ENCODE assay signal across 23 cellular contexts in genomic region chr1:8569242-8569641, GRCh38.
DNase-seq lines count a peak whose midpoint lies in the region; ATAC-seq, FAIRE-seq and TF ChIP-seq lines count a peak whose summit lies in the region.
"Had no signal": no experiment of that assay in that cellular context is flagged by ENCODE, and none has a peak within 500 bp of the region (broad histone marks: within the 10 kb centered on the region; RNA-seq: fewer than 3 reads in every experiment).

No MANE protein-coding gene starts in this region.

- no peak for FAIRE-seq in D721Med (lab: Jason Lieb, UNC)
- FAIRE-seq: A204.1, GM12891, H1 had no signal

- H3K27ac Mint-ChIP-seq in natural killer cell: peak overlapping the region; percentile 58 to 79
- H3K27ac Mint-ChIP-seq in natural killer cell treated with Interleukin-12 subunit alpha and Interleukin-12 subunit beta and Interleukin-15 and Interleukin-18, amount 100 ng/mL, for 72 hours: peak overlapping the region in 1 of 2 donors; percentile 73
- H3K27ac Mint-ChIP-seq in progenitor cell of endocrine pancreas: peak overlapping the region; percentile 56
- H3K27ac Mint-ChIP-seq: CD4-positive, alpha-beta T cell; CD8-positive, alpha-beta memory T cell had no signal

- H3K4me1 Mint-ChIP-seq in natural killer cell (peaks cover 16 to 22% of the 10 kb centered on the region in 2 donors), progenitor cell of endocrine pancreas (ENCODE audit: low read depth) (peaks cover 60% of the 10 kb centered on the region)
- peaks cover 0 to 19% of the 10 kb centered on the region in 2 donors for H3K4me1 Mint-ChIP-seq in natural killer cell treated with Interleukin-12 subunit alpha and Interleukin-12 subunit beta and Interleukin-15 and Interleukin-18, amount 100 ng/mL, for 72 hours (ENCODE audit: low read depth in 2 of 2)

- peak overlapping the region; percentile 12 for H3K4ac ChIP-seq in mesendoderm (ENCODE audit: low read depth, low read length)

- H3K36me3 Mint-ChIP-seq in natural killer cell: no peaks in the 10 kb centered on the region
- no peaks in the 10 kb centered on the region for H3K36me3 Mint-ChIP-seq in natural killer cell treated with Interleukin-12 subunit alpha and Interleukin-12 subunit beta and Interleukin-15 and Interleukin-18, amount 100 ng/mL, for 72 hours
- peaks cover 7% of the 10 kb centered on the region for H3K36me3 Mint-ChIP-seq in progenitor cell of endocrine pancreas (ENCODE audit: insufficient read depth)

- no peak for TF ChIP-seq CTCF in natural killer cell (IDR thresholded peaks at IDR 0.05)
- TF ChIP-seq CTCF in progenitor cell of endocrine pancreas (IDR thresholded peaks at IDR 0.05; ENCODE audit: unreplicated experiment): no peak
- TF ChIP-seq CTCF in D721Med (IDR thresholded peaks at IDR 0.05; ENCODE audit: insufficient read depth, missing control alignments): no peak
- TF ChIP-seq CTCF in thyroid gland (IDR thresholded peaks at IDR 0.05): no peak

- H3K4me2 ChIP-seq in mesendoderm (ENCODE audit: low read length): no peak overlapping the region
- H3K4me2 ChIP-seq: BLaER1 treated with 17β-estradiol and CSF1 and Interleukin-3, amounts not matched to agents 10 nM and 100 nM had no signal

- H3K4me3 ChIP-seq in mesendoderm (ENCODE audit: low read length): no peak overlapping the region
- no peak overlapping the region for H3K4me3 ChIP-seq in thyroid gland (replicated peaks in 1 of 3)
- H3K4me3 ChIP-seq: BLaER1 treated with 17β-estradiol and CSF1 and Interleukin-3, amounts not matched to agents 10 nM and 100 nM; GM23248 had no signal

- H3K36me3 ChIP-seq in mesendoderm (ENCODE audit: control insufficient read depth, insufficient read depth, low read length) (no peaks in the 10 kb centered on the region), thyroid gland (no peaks in the 10 kb centered on the region)
- H3K36me3 ChIP-seq: BE2C had no signal

- TF ChIP-seq POLR2A in thyroid gland (IDR thresholded peaks at IDR 0.05): no peak

- H3K4me1 ChIP-seq in mesendoderm (ENCODE audit: control insufficient read depth, low read depth, low read length): peaks cover 3% of the 10 kb centered on the region
- H3K4me1 ChIP-seq in thyroid gland: peaks cover 35 to 39% of the 10 kb centered on the region in 2 donors
- H3K4me1 ChIP-seq: BE2C had no signal

- H3K56ac ChIP-seq in mesendoderm (ENCODE audit: low read length): no peak overlapping the region

- no peak overlapping the region for H2BK15ac ChIP-seq in mesendoderm (replicated peaks; ENCODE audit: low read depth)

- DNase-seq in natural killer cell (no peak), mesendoderm (no peak), progenitor cell of endocrine pancreas (ENCODE audit: low spot score, unreplicated experiment) (no peak), D721Med (ENCODE audit: insufficient read length, low spot score) (no peak), thyroid gland (no peak)
- DNase-seq in natural killer cell treated with Interleukin-12 subunit alpha and Interleukin-12 subunit beta and Interleukin-15 and Interleukin-18, amount 100 ng/mL, for 72 hours (ENCODE audit: low spot score): no peak
- DNase-seq: ACHN; AML-193; BE2C; CD4-positive, alpha-beta T cell; CD8-positive, alpha-beta memory T cell; DMS53; DMS79 treated with DMSO at 0.1 percent for 48 hours; GF-D8; GM23248; H7; HCEC 1CT had no signal

- H3K27me3 ChIP-seq in mesendoderm (ENCODE audit: insufficient read depth, low read length, poor library complexity): no peaks in the 10 kb centered on the region
- no peaks in the 10 kb centered on the region for H3K27me3 ChIP-seq in thyroid gland
- H3K27me3 ChIP-seq: BE2C; BLaER1 treated with 17β-estradiol and CSF1 and Interleukin-3, amounts not matched to agents 10 nM and 100 nM had no signal

- no peaks in the 10 kb centered on the region for H3K9me3 ChIP-seq in thyroid gland
- H3K9me3 ChIP-seq: BE2C; BLaER1 treated with 17β-estradiol and CSF1 and Interleukin-3, amounts not matched to agents 10 nM and 100 nM had no signal

- H3K79me1 ChIP-seq in mesendoderm (ENCODE audit: low read length): peaks cover 3% of the 10 kb centered on the region

- H4K5ac ChIP-seq in mesendoderm (ENCODE audit: low read length): no peak overlapping the region

- H3K9ac ChIP-seq in mesendoderm (ENCODE audit: low read length): no peak overlapping the region
- H3K9ac ChIP-seq: BLaER1 treated with 17β-estradiol and CSF1 and Interleukin-3, amounts not matched to agents 10 nM and 100 nM; GM23248 had no signal

- H2BK5ac ChIP-seq in mesendoderm (ENCODE audit: low read length): no peak overlapping the region

- H2BK120ac ChIP-seq in mesendoderm (ENCODE audit: low read depth, low read length): no peak overlapping the region

- H3K27me3 Mint-ChIP-seq in natural killer cell (ENCODE audit: low read depth in 2 of 2) (no peaks in the 10 kb centered on the region), progenitor cell of endocrine pancreas (no peaks in the 10 kb centered on the region)
- H3K27me3 Mint-ChIP-seq in natural killer cell treated with Interleukin-12 subunit alpha and Interleukin-12 subunit beta and Interleukin-15 and Interleukin-18, amount 100 ng/mL, for 72 hours: no peaks in the 10 kb centered on the region
- H3K27me3 Mint-ChIP-seq: CD4-positive, alpha-beta T cell; CD8-positive, alpha-beta memory T cell had no signal

- H3K4me3 Mint-ChIP-seq in natural killer cell (peak overlapping the region; percentile 70), progenitor cell of endocrine pancreas (ENCODE audit: low read depth) (no peak overlapping the region)
- no peak overlapping the region for H3K4me3 Mint-ChIP-seq in natural killer cell treated with Interleukin-12 subunit alpha and Interleukin-12 subunit beta and Interleukin-15 and Interleukin-18, amount 100 ng/mL, for 72 hours
- H3K4me3 Mint-ChIP-seq: CD14-positive monocyte; CD4-positive, alpha-beta T cell; CD8-positive, alpha-beta memory T cell had no signal

- intact Hi-C loops in natural killer cell (cut with micrococcal nuclease): no loop called here
- intact Hi-C loops in thyroid gland (cut with DNase I): loop anchor here (10.0 kb wide), 1 partner anchor 106 kb away; no protein-coding TSS in a partner anchor

- H3K23ac ChIP-seq in mesendoderm (ENCODE audit: low read length): no peak overlapping the region

- H3K79me2 ChIP-seq in mesendoderm (ENCODE audit: control insufficient read depth, insufficient read depth, low read length): peaks cover 5% of the 10 kb centered on the region

- H2AK5ac ChIP-seq in mesendoderm (ENCODE audit: low read length): no peak overlapping the region

- H3K18ac ChIP-seq in mesendoderm (ENCODE audit: low read length): peak overlapping the region; percentile 87

- no peak overlapping the region for H4K8ac ChIP-seq in mesendoderm (ENCODE audit: low read depth, low read length)

- H3K27ac ChIP-seq in mesendoderm (ENCODE audit: low read depth, low read length) (no peak overlapping the region), thyroid gland (no peak overlapping the region)
- H3K27ac ChIP-seq: 22Rv1; BLaER1 treated with 17β-estradiol and CSF1 and Interleukin-3, amounts not matched to agents 10 nM and 100 nM; GM23248 had no signal

- no CpG with 5 or more reads among the region's 4 CpGs for WGBS in mesendoderm (ENCODE audit: extremely low coverage, insufficient coverage, low lambda C conversion rate)
- 95 to 97% methylated on average over 4 of the region's 4 CpGs for WGBS in thyroid gland, 2 donors

- H3K9me3 Mint-ChIP-seq in natural killer cell: no peaks in the 10 kb centered on the region
- no peaks in the 10 kb centered on the region for H3K9me3 Mint-ChIP-seq in natural killer cell treated with Interleukin-12 subunit alpha and Interleukin-12 subunit beta and Interleukin-15 and Interleukin-18, amount 100 ng/mL, for 72 hours
- no peaks in the 10 kb centered on the region for H3K9me3 Mint-ChIP-seq in progenitor cell of endocrine pancreas (ENCODE audit: low read depth)
- H3K9me3 Mint-ChIP-seq: CD14-positive monocyte; CD4-positive, alpha-beta T cell; CD8-positive, alpha-beta memory T cell had no signal

- peak in 2 of 3 donors; percentile 79 to 95 for ATAC-seq in natural killer cell
- ATAC-seq in natural killer cell treated with Interleukin-12 subunit alpha and Interleukin-12 subunit beta and Interleukin-15 and Interleukin-18, amount 100 ng/mL, for 72 hours: no peak

Comparison
In these comparisons a context has a peak if more than half of its experiments do, and no peak if none do; other contexts are left out.
1. ATAC-seq: peak in natural killer cell (2 of 3); none in natural killer cell treated with Interleukin-12 subunit alpha and Interleukin-12 subunit beta and Interleukin-15 and Interleukin-18, amount 100 ng/mL, for 72 hours (0 of 2).